21 cellular contexts compared by ENCODE assay signal in the genomic region with DNA sequence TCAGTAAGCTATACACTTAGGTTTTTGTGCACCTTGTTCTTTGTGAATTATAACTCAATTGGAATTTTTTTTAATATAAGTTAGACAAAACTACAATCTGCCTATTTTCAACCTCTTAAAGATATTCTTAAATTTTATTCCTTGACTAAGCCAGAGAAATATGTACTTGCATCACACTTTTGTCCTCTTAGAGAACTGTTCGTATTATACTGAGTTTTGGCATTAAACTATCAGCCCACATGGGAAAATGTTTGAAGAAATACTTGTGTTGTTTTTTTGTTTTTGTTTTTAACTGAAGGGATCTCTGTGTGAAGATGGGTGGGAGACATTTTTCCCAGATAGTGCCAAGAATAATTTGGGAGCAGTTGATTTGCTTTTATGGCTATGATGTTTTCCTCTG. TPM values are rescaled to one million over a fixed set of nuclear protein-coding genes. Genes with fewer than 3 reads are reported as not detected.
DNase-seq lines count a peak whose midpoint lies in the region; ATAC-seq and TF ChIP-seq lines count a peak whose summit lies in the region.
"Had no signal": no experiment of that assay in that cellular context is flagged by ENCODE, and none has a peak within 500 bp of the region (broad histone marks: within the 10 kb centered on the region; RNA-seq: fewer than 3 reads in every experiment).

No MANE protein-coding gene starts in this region.

- peaks cover 39% of the 10 kb centered on the region for H3K36me3 Mint-ChIP-seq in HFFc6 (ENCODE audit: low read depth)

- intact Hi-C loops in gastrocnemius medialis (cut with DNase I; ENCODE audit: low total_unique reads) = no loop called here

- H3K9me3 Mint-ChIP-seq in HFFc6 = no peaks in the 10 kb centered on the region
- H3K9me3 Mint-ChIP-seq: CD4-positive, CD25-positive, alpha-beta regulatory T cell; GM23338; naive thymus-derived CD4-positive, alpha-beta T cell had no signal

- peaks cover 63% of the 10 kb centered on the region for H3K36me3 ChIP-seq in adipocyte (ENCODE audit: control insufficient read depth, insufficient read depth, low read length, severe bottlenecking)
- H3K36me3 ChIP-seq in gastrocnemius medialis = peaks cover 0 to 63% of the 10 kb centered on the region in 2 donors

- no peaks in the 10 kb centered on the region for H3K27me3 Mint-ChIP-seq in HFFc6 (ENCODE audit: insufficient read depth)
- H3K27me3 Mint-ChIP-seq: CD4-positive, CD25-positive, alpha-beta regulatory T cell; naive thymus-derived CD4-positive, alpha-beta T cell had no signal

- H3K27ac Mint-ChIP-seq in HFFc6 = no peak overlapping the region; the same call in none of the 2 replicates
- H3K27ac Mint-ChIP-seq: GM23338; naive thymus-derived CD4-positive, alpha-beta T cell had no signal

- peak; percentile 42 to 64 for ATAC-seq in gastrocnemius medialis
- no peak for ATAC-seq in GM21723 (IDR thresholded peaks at IDR 0.05; ENCODE audit: unreplicated experiment)
- no peak for ATAC-seq in HG02884 (IDR thresholded peaks at IDR 0.05; ENCODE audit: unreplicated experiment)
- ATAC-seq: GM23338; naive thymus-derived CD4-positive, alpha-beta T cell; PC-3 had no signal

- H3K4me3 ChIP-seq in adipocyte (ENCODE audit: low read length) (peak overlapping the region; percentile 68), fibroblast of the aortic adventitia (ENCODE audit: low read depth, low read length) (no peak overlapping the region), gastrocnemius medialis (no peak overlapping the region)
- H3K4me3 ChIP-seq: GM23338, thoracic aorta had no signal

- no peak overlapping the region for H3K4me3 Mint-ChIP-seq in HFFc6
- H3K4me3 Mint-ChIP-seq: CD4-positive, CD25-positive, alpha-beta regulatory T cell; GM23338; naive thymus-derived CD4-positive, alpha-beta T cell had no signal

- H3K27ac ChIP-seq in gastrocnemius medialis = peak overlapping the region; percentile 32 to 58 (median 37)

- in situ Hi-C loops in gastrocnemius medialis (cut with MboI; ENCODE audit: low sequenced_read_pairs in 4 of 4) = loop anchor here in 1 of 4 donors (10.0 kb wide), 1 partner anchor 48 kb away; no protein-coding TSS in a partner anchor

- DNase-seq in ELR (ENCODE audit: low read depth) (peak; percentile 34), adipocyte (ENCODE audit: low read depth) (peak; percentile 84), fibroblast of the aortic adventitia (ENCODE audit: low read depth) (peak; percentile 66), gastrocnemius medialis (no peak), HFFc6 (no peak)
- no peak for DNase-seq in stimulated activated naive CD4-positive, alpha-beta T cell treated with Interleukin-2 at 50 U/mL for 16 hours (lab: John Stamatoyannopoulos, UW)
- DNase-seq: activated CD4-positive, alpha-beta T cell treated with anti-CD3 and anti-CD28 coated beads, Interleukin-2, amount 50 U/mL, for 1 hour; aorta; CD4-positive, CD25-positive, alpha-beta regulatory T cell; DND-41; Kasumi-1; naive thymus-derived CD4-positive, alpha-beta T cell; NCI-H1930; NCI-H69; PC-3; SK-N-SH; stimulated activated CD4-positive, alpha-beta T cell treated with anti-CD3 and anti-CD28 coated beads, Interleukin-2, amount 100 ng/mL, for 24 hours had no signal

- no peak for TF ChIP-seq POLR2A in gastrocnemius medialis (IDR thresholded peaks at IDR 0.05)

- H3K4me1 ChIP-seq in adipocyte (ENCODE audit: control insufficient read depth, insufficient read depth, low read length) (peaks cover 20% of the 10 kb centered on the region), gastrocnemius medialis (no peaks in the 10 kb centered on the region)

- H3K9me3 ChIP-seq in adipocyte (ENCODE audit: control insufficient read depth, low read length) = no peaks in the 10 kb centered on the region
- H3K9me3 ChIP-seq in gastrocnemius medialis = no peaks in the 10 kb centered on the region
- H3K9me3 ChIP-seq: SK-N-SH, thoracic aorta had no signal

- H3K9ac ChIP-seq in adipocyte (ENCODE audit: low read length) = peak overlapping the region; percentile 80
- H3K9ac ChIP-seq: SK-N-SH had no signal

- H3K27me3 ChIP-seq in adipocyte (replicated peaks; ENCODE audit: control insufficient read depth, insufficient read depth, low read length) (no peaks in the 10 kb centered on the region), gastrocnemius medialis (no peaks in the 10 kb centered on the region)

- TF ChIP-seq CTCF in fibroblast of the aortic adventitia (IDR thresholded peaks at IDR 0.05; ENCODE audit: insufficient read depth, low read length) = no peak
- no peak for TF ChIP-seq CTCF in gastrocnemius medialis (IDR thresholded peaks at IDR 0.05 in 4 of 5, conservative IDR thresholded peaks at IDR 0.05 in 1 of 5)
- no peak for TF ChIP-seq CTCF in HFFc6 (IDR thresholded peaks at IDR 0.05)

- peaks cover 11% of the 10 kb centered on the region for H3K4me1 Mint-ChIP-seq in HFFc6 (ENCODE audit: low read depth)
- H3K4me1 Mint-ChIP-seq: GM23338 had no signal

RNA-seq across cellular contexts. Expression of gene CEP295, which starts 25.3 kb away (rescaled TPM):
- total RNA-seq in fibroblast of the aortic adventitia (ENCODE audit: low replicate concordance) (13.7 and 33.3 TPM in 2 replicates), gastrocnemius medialis (10 to 100 TPM in 1 of 4 donors, 1 to 10 TPM in 3; 6.7 to 15.3 (median 8.9) TPM)
- total RNA-seq in HFFc6 (2021; fragmentation: NEBNext Ultra II Directional; extraction: Animal tissue kit (Norgen Biotek cat#: 25700)) = 1 to 10 TPM; 6.0 to 8.1 (median 7.2) TPM

RNA-seq across cellular contexts. Expression of gene TAF1D, which starts 54.5 kb away (rescaled TPM):
- 160 and 233 TPM in 2 replicates for total RNA-seq in fibroblast of the aortic adventitia (ENCODE audit: low replicate concordance)
- 10 to 100 TPM; 42.6 to 85.5 (median 55.0) TPM for total RNA-seq in gastrocnemius medialis
- 100 to 1,000 TPM in 2 of 6 experiments, 10 to 100 TPM in 4; 89.6 to 112 (median 97.0) TPM for total RNA-seq in HFFc6 (2021; fragmentation: NEBNext Ultra II Directional; extraction: Animal tissue kit (Norgen Biotek cat#: 25700))

RNA-seq across cellular contexts. Expression of gene C11orf54, which starts 54.7 kb away (rescaled TPM):
- total RNA-seq in fibroblast of the aortic adventitia (ENCODE audit: low replicate concordance) (30.6 and 44.0 TPM in 2 replicates), gastrocnemius medialis (10 to 100 TPM; 33.3 to 71.0 (median 42.0) TPM)
- total RNA-seq in HFFc6 (2021; fragmentation: NEBNext Ultra II Directional; extraction: Animal tissue kit (Norgen Biotek cat#: 25700)) = 10 to 100 TPM; 10.1 to 14.4 (median 12.7) TPM

Comparison
In these comparisons a context has a peak if more than half of its experiments do, and no peak if none do; other contexts are left out.
1. DNase-seq: peak in ELR (single experiment), adipocyte (single experiment) and fibroblast of the aortic adventitia (single experiment); none in gastrocnemius medialis (0 of 2), HFFc6 (single experiment) and stimulated activated naive CD4-positive, alpha-beta T cell treated with Interleukin-2 at 50 U/mL for 16 hours (single experiment).
2. ATAC-seq: peak in gastrocnemius medialis (2 of 2); none in GM21723 (single experiment) and HG02884 (single experiment).